ENCODE assay signal across 14 cellular contexts in genomic region chrX:40156472-40157227, GRCh38. TPM values are rescaled to one million over a fixed set of nuclear protein-coding genes. Genes with fewer than 3 reads are reported as not detected.
DNase-seq lines count a peak whose midpoint lies in the region; ATAC-seq and TF ChIP-seq lines count a peak whose summit lies in the region.
"Had no signal": no experiment of that assay in that cellular context is flagged by ENCODE, and none has a peak within 500 bp of the region (broad histone marks: within the 10 kb centered on the region; RNA-seq: fewer than 3 reads in every experiment).

No MANE protein-coding gene starts in this region.

- H3K9me3 ChIP-seq in Caco-2 (no peaks in the 10 kb centered on the region), neuron (ENCODE audit: low read length) (no peaks in the 10 kb centered on the region), esophagus squamous epithelium (no peaks in the 10 kb centered on the region)
- H3K9me3 ChIP-seq: esophagus muscularis mucosa, tibial nerve had no signal

- TF ChIP-seq CTCF in Caco-2 (IDR thresholded peaks at IDR 0.05; ENCODE audit: insufficient read depth in 1 of 2, low read depth in 1 of 2, low read length in 1 of 2, severe bottlenecking in 1 of 2, unreplicated experiment in 1 of 2): no peak
- no peak for TF ChIP-seq CTCF in glutamatergic neuron (IDR thresholded peaks at IDR 0.05; ENCODE audit: partially characterized antibody, unreplicated experiment)
- no peak for TF ChIP-seq CTCF in esophagus squamous epithelium (IDR thresholded peaks at IDR 0.05)

- H3K4me1 ChIP-seq in Caco-2 (0 out of 2 replicates have a peak, but pooled peaks cover 7% of the 10 kb centered on the region), neuron (ENCODE audit: insufficient read depth, low read length) (peaks cover 6% of the 10 kb centered on the region), esophagus squamous epithelium (peaks cover 8 to 55% (median 36%) of the 10 kb centered on the region in 3 donors)

- H3K27me3 ChIP-seq in Caco-2 (replicated peaks; ENCODE audit: control insufficient read depth, insufficient read depth, low read length) (no peaks in the 10 kb centered on the region), neuron (ENCODE audit: insufficient read depth, low read length) (peaks cover under 1% of the 10 kb centered on the region), esophagus squamous epithelium (peaks cover 0 to 11% (median 0%) of the 10 kb centered on the region in 4 donors)

- no peak overlapping the region for H3K27ac ChIP-seq in esophagus squamous epithelium
- H3K27ac ChIP-seq: GM23248 had no signal

- H3K36me3 ChIP-seq in Caco-2 (ENCODE audit: control insufficient read depth, insufficient read depth, low read length) (no peaks in the 10 kb centered on the region), neuron (ENCODE audit: insufficient read depth, low read length) (no peaks in the 10 kb centered on the region), esophagus squamous epithelium (no peaks in the 10 kb centered on the region)
- H3K36me3 ChIP-seq: esophagus muscularis mucosa, tibial nerve had no signal

- no peak overlapping the region for H3K27ac Mint-ChIP-seq in Caco-2 (ENCODE audit: unreplicated experiment)
- H3K27ac Mint-ChIP-seq in IgD-negative memory B cell: peak overlapping the region in 2 of 3 donors; percentile 67 to 71
- H3K27ac Mint-ChIP-seq in glutamatergic neuron (ENCODE audit: unreplicated experiment): peak overlapping the region; percentile 77
- H3K27ac Mint-ChIP-seq: activated naive CD8-positive, alpha-beta T cell had no signal

- POLR2A ChIA-PET in Caco-2 (lab: Charles Lee): no interaction called here

- H3K27me3 Mint-ChIP-seq in Caco-2 (ENCODE audit: insufficient read depth, unreplicated experiment) (no peaks in the 10 kb centered on the region), IgD-negative memory B cell (peaks cover 13% of the 10 kb centered on the region), glutamatergic neuron (ENCODE audit: unreplicated experiment) (peaks cover 9% of the 10 kb centered on the region)
- H3K27me3 Mint-ChIP-seq: activated naive CD8-positive, alpha-beta T cell had no signal

- intact Hi-C loops in Caco-2 (cut with micrococcal nuclease; ENCODE audit: unreplicated experiment) (loop anchor here (5.0 kb wide), 1 partner anchor 316 kb away; no protein-coding TSS in a partner anchor), esophagus squamous epithelium (cut with DNase I) (no loop called here)

- no peaks in the 10 kb centered on the region for H3K4me1 Mint-ChIP-seq in Caco-2 (ENCODE audit: low read depth, unreplicated experiment)
- H3K4me1 Mint-ChIP-seq in IgD-negative memory B cell: peaks cover 7 to 11% (median 8%) of the 10 kb centered on the region in 3 donors
- H3K4me1 Mint-ChIP-seq in glutamatergic neuron (ENCODE audit: low read depth, unreplicated experiment): peaks cover 8% of the 10 kb centered on the region

- 78% methylated on average over 13 of the region's 41 CpGs; no CpG with 5 or more reads in 1 of the 2 donors for WGBS in esophagus squamous epithelium, 2 donors

- BruUV-seq in Caco-2 (replicated peaks; lab: Mats Ljungman, UMichigan): no TSS peak

- CTCF ChIA-PET in Caco-2 (lab: Charles Lee): interaction anchor here (0.6 to 1.6 kb wide), 3 partner anchors 12 to 421 kb away, joined by 3 to 5 read pairs (median 3); partner anchors contain the start of gene BCOR

- H3K9me3 Mint-ChIP-seq in Caco-2 (ENCODE audit: unreplicated experiment) (no peaks in the 10 kb centered on the region), IgD-negative memory B cell (peaks cover 0 to 3% (median 0%) of the 10 kb centered on the region in 3 donors), glutamatergic neuron (ENCODE audit: unreplicated experiment) (peaks cover 6% of the 10 kb centered on the region)

- no peak for TF ChIP-seq POLR2A in esophagus squamous epithelium (IDR thresholded peaks at IDR 0.05)

- peak overlapping the region; percentile 43 for H3K4me3 Mint-ChIP-seq in Caco-2 (ENCODE audit: unreplicated experiment)
- H3K4me3 Mint-ChIP-seq in IgD-negative memory B cell: peak overlapping the region; percentile 18 to 88 (median 42)
- H3K4me3 Mint-ChIP-seq in glutamatergic neuron (ENCODE audit: unreplicated experiment): peak overlapping the region; percentile 73

- H3K4me3 ChIP-seq in Caco-2 (ENCODE audit: low read depth, low read length): no peak overlapping the region
- no peak overlapping the region for H3K4me3 ChIP-seq in neuron (ENCODE audit: low read length)
- H3K4me3 ChIP-seq in esophagus squamous epithelium: no peak overlapping the region
- H3K4me3 ChIP-seq: GM23248 had no signal

- H3K36me3 Mint-ChIP-seq in Caco-2 (ENCODE audit: insufficient read depth, unreplicated experiment) (peaks cover 6% of the 10 kb centered on the region), IgD-negative memory B cell (no peaks in the 10 kb centered on the region), glutamatergic neuron (ENCODE audit: unreplicated experiment) (no peaks in the 10 kb centered on the region)
- H3K36me3 Mint-ChIP-seq: activated naive CD8-positive, alpha-beta T cell had no signal

- DNase-seq in Caco-2: no peak
- peak; percentile 77 for DNase-seq in glutamatergic neuron
- DNase-seq in esophagus squamous epithelium (lab: John Stamatoyannopoulos, UW): no peak
- DNase-seq: cerebellar nuclear complex, IMR-90, NCI-H1436 treated with DMSO at 0.1 percent for 48 hours had no signal

- no peak for ATAC-seq in GM18858 (IDR thresholded peaks at IDR 0.05; ENCODE audit: unreplicated experiment)
- ATAC-seq in SK-N-SH treated with all-trans-retinoic acid at 6 μM for 48 hours: no peak

- H2AFZ ChIP-seq in neuron (ENCODE audit: low read depth, low read length): peak overlapping the region; percentile 60
- H2AFZ ChIP-seq: GM23248 had no signal

TF ChIP-seq in SK-N-SH treated with all-trans-retinoic acid at 6 μM for 48 hours, 23 proteins besides CTCF, POLR2A, EP300 and RAD21 (continues in another document):
- TF ChIP-seq BACH2 (CRISPR knock-in tag; IDR thresholded peaks at IDR 0.05; ENCODE audit: borderline replicate concordance): no peak
- TF ChIP-seq RARB (CRISPR knock-in tag; IDR thresholded peaks at IDR 0.05): no peak
- no peak for TF ChIP-seq ZNF8 (CRISPR knock-in tag; IDR thresholded peaks at IDR 0.05)
- TF ChIP-seq TOX (CRISPR knock-in tag; IDR thresholded peaks at IDR 0.05; ENCODE audit: borderline replicate concordance): no peak
- TF ChIP-seq OSR1 (CRISPR knock-in tag; IDR thresholded peaks at IDR 0.05): no peak
- TF ChIP-seq ARNTL (CRISPR knock-in tag; IDR thresholded peaks at IDR 0.05; ENCODE audit: borderline replicate concordance, low read depth): no peak
- no peak for TF ChIP-seq POU6F1 (CRISPR knock-in tag; IDR thresholded peaks at IDR 0.05; ENCODE audit: borderline replicate concordance, low read depth)
- TF ChIP-seq CSDC2 (CRISPR knock-in tag; IDR thresholded peaks at IDR 0.05): no peak
- no peak for TF ChIP-seq PATZ1 (CRISPR knock-in tag; IDR thresholded peaks at IDR 0.05; ENCODE audit: borderline replicate concordance)

RNA-seq across cellular contexts. Expression of gene BCOR, which starts 58.9 kb away (rescaled TPM):
- total RNA-seq in Caco-2 (2022) (16.2 and 18.6 TPM in 2 replicates), glutamatergic neuron (ENCODE audit: unreplicated experiment) (59.0 TPM), esophagus squamous epithelium (10 to 100 TPM; 12.0 to 20.1 (median 17.4) TPM)
- polyA plus RNA-seq in IgD-negative memory B cell: 10.2 TPM
